9 cellular contexts compared by ENCODE assay signal in the genomic region with DNA sequence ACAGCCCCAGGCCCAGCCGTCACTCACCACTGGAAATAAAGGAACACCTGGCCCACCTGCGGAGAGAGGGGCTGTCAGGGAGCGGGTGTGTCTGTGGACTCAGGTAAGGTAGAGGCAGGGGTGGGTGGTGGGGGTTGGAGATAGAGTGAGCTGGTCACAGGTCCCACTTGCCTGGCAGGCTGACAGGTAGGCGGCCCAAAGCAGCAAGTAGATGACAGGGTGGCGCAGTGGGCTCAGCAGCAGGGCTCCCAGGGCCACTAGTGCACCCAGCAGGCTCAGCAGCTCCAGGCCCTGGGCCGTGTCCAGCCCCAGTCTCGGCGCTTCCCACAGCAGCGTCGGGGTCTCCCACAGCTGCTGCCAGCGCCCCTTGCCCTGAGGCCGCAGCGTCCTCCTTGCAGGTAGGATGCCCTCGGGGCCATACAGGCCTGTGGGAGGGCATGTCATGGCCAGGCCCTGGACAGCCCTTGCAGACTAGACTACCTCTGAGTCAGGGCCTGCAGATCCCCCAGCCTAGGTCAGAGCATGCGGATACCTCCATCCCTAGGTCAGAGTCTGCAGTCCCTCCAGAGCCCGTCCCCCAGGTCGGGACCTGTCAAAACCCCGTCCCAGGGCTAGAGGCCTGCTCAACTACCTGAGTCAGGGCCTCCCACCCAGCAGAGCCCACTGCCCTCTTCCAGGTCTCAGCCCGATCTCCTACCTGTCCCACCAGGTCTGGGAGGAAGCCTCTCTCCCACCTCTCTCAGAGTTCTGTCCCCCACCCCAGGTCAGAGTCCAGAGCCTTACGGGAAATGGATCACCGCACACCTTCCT. TPM values are rescaled to one million over a fixed set of nuclear protein-coding genes. Genes with fewer than 3 reads are reported as not detected.
DNase-seq lines count a peak whose midpoint lies in the region; ATAC-seq, FAIRE-seq and TF ChIP-seq lines count a peak whose summit lies in the region.
"Had no signal": no experiment of that assay in that cellular context is flagged by ENCODE, and none has a peak within 500 bp of the region (broad histone marks: within the 10 kb centered on the region; RNA-seq: fewer than 3 reads in every experiment).

No MANE protein-coding gene starts in this region.

- peak overlapping the region; percentile 11 for H3K27ac ChIP-seq in endothelial cell of umbilical vein (ENCODE audit: insufficient read depth, low read depth, low read length)

- intact Hi-C loops in endothelial cell of umbilical vein (cut with micrococcal nuclease) = no loop called here

- POLR2A ChIA-PET in AG04449 (lab: Yijun Ruan, JAX) (interaction anchor here (0.7 kb wide), 1 partner anchor 10 kb away, joined by 3 read pairs; no protein-coding TSS in a partner anchor), endothelial cell of umbilical vein (lab: Charles Lee) (no interaction called here)

- TF ChIP-seq POLR2A in endothelial cell of umbilical vein (IDR thresholded peaks at IDR 0.05; ENCODE audit: low read depth, low read length) = no peak

- no peak for FAIRE-seq in endothelial cell of umbilical vein (lab: Jason Lieb, UNC)
- FAIRE-seq: islet of Langerhans had no signal

- peaks cover 15% of the 10 kb centered on the region for H3K4me1 Mint-ChIP-seq in nephron progenitor cell

- TF ChIP-seq CTCF in AG04449 (IDR thresholded peaks at IDR 0.05; ENCODE audit: insufficient read depth, low read length, missing control alignments) (no peak), endothelial cell of umbilical vein (IDR thresholded peaks at IDR 0.05; ENCODE audit: extremely low read depth in 1 of 2, insufficient read depth in 1 of 2, low read depth in 1 of 2, low read length in 2 of 2) (no peak), nephron progenitor cell (IDR thresholded peaks at IDR 0.05) (no peak)

- peak overlapping the region; percentile 96 for H3K4me3 ChIP-seq in AG04449 (ENCODE audit: low read depth, low read length)
- peak overlapping the region; percentile 55 to 91 (median 63) for H3K4me3 ChIP-seq in endothelial cell of umbilical vein (replicated peaks in 1 of 3; ENCODE audit: insufficient read depth in 1 of 3, low read depth in 1 of 3, low read length in 3 of 3)

- H3K36me3 ChIP-seq in endothelial cell of umbilical vein (ENCODE audit: control insufficient read depth in 2 of 2, extremely low read depth in 1 of 2, insufficient read depth in 2 of 2, low read length in 2 of 2) = peaks cover 6 to 22% of the 10 kb centered on the region in 2 experiments

- H3K4me3 Mint-ChIP-seq in nephron progenitor cell = peak overlapping the region; percentile 95

- peaks cover 14% of the 10 kb centered on the region for H3K4me1 ChIP-seq in endothelial cell of umbilical vein (ENCODE audit: control insufficient read depth, extremely low read depth, insufficient read depth, low read length)

- peak; percentile 4 for ATAC-seq in GM21526 (IDR thresholded peaks at IDR 0.05; ENCODE audit: low FRiP score, unreplicated experiment)
- ATAC-seq in HG03196 (IDR thresholded peaks at IDR 0.05; ENCODE audit: unreplicated experiment) = no peak

- no peaks in the 10 kb centered on the region for H3K36me3 Mint-ChIP-seq in nephron progenitor cell (ENCODE audit: low read depth)

- H3K9me1 ChIP-seq in endothelial cell of umbilical vein (replicated peaks; ENCODE audit: control insufficient read depth, extremely low read depth, insufficient read depth, low read length) = no peaks in the 10 kb centered on the region

- no peaks in the 10 kb centered on the region for H3K9me3 ChIP-seq in endothelial cell of umbilical vein (replicated peaks; ENCODE audit: control insufficient read depth, insufficient read depth, low read length)

- no peaks in the 10 kb centered on the region for H4K20me1 ChIP-seq in endothelial cell of umbilical vein (replicated peaks; ENCODE audit: control insufficient read depth, extremely low read depth, insufficient read depth, low read length)

- no TSS peak for BruUV-seq in endothelial cell of umbilical vein (replicated peaks; lab: Mats Ljungman, UMichigan)

- dilution Hi-C loops in endothelial cell of umbilical vein (cut with MboI; ENCODE audit: extremely low pct_ligation_motif_present, low sequenced_read_pairs) = no loop called here

- H3K9me3 Mint-ChIP-seq in nephron progenitor cell = no peaks in the 10 kb centered on the region

- H2AFZ ChIP-seq in endothelial cell of umbilical vein (ENCODE audit: low read depth, low read length) = peak overlapping the region; percentile 93

- H3K27me3 Mint-ChIP-seq in nephron progenitor cell (ENCODE audit: low read depth, poor library complexity) = peaks cover 2% of the 10 kb centered on the region

- CTCF ChIA-PET in AG04449 (lab: Yijun Ruan, JAX) (interaction anchor here (1.0 to 1.2 kb wide), 2 partner anchors 9 to 19 kb away, joined by 3 to 5 read pairs; partner anchors contain the start of gene SCO2), endothelial cell of umbilical vein (lab: Charles Lee) (interaction anchor here (1.1 to 3.0 kb wide), 3 partner anchors 10 to 33 kb away, joined by 3 to 34 read pairs (median 26); partner anchors contain the start of gene SCO2)

- H3K27me3 ChIP-seq in endothelial cell of umbilical vein (ENCODE audit: control insufficient read depth in 2 of 2, insufficient read depth in 2 of 2, low read length in 2 of 2) = no peaks in the 10 kb centered on the region

- H3K79me2 ChIP-seq in endothelial cell of umbilical vein (ENCODE audit: control insufficient read depth, insufficient read depth, low read length) = peaks cover 30% of the 10 kb centered on the region

- H3K9ac ChIP-seq in endothelial cell of umbilical vein (replicated peaks; ENCODE audit: extremely low read depth, insufficient read depth, low read length) = peak overlapping the region; percentile 71

- peak overlapping the region; percentile 50 for H3K4me2 ChIP-seq in endothelial cell of umbilical vein (ENCODE audit: insufficient read depth, low read length)

- H3K27ac Mint-ChIP-seq in nephron progenitor cell = no peak overlapping the region

- DNase-seq in AG04449 (ENCODE audit: low read depth, low spot score) = no peak
- DNase-seq in RKO (ENCODE audit: low spot score) = peak; percentile 65
- no peak for DNase-seq in endothelial cell of umbilical vein (ENCODE audit: low read depth, low spot score)
- DNase-seq in nephron progenitor cell = no peak
- DNase-seq in pons (ENCODE audit: low spot score) = no peak
- no peak for DNase-seq in GF-D8 (lab: John Stamatoyannopoulos, UW)

TF ChIP-seq in endothelial cell of umbilical vein, 7 proteins besides CTCF, POLR2A, EP300 and RAD21:
- TF ChIP-seq JUN (IDR thresholded peaks at IDR 0.05; ENCODE audit: borderline replicate concordance, insufficient read depth, insufficient read length, low read depth) = no peak

RNA-seq across cellular contexts. Expression of gene LMF2, which starts 0.7 kb away (rescaled TPM):
- 89.7 and 94.8 TPM in 2 replicates for total RNA-seq in endothelial cell of umbilical vein
- polyA plus RNA-seq in endothelial cell of umbilical vein = 112 and 190 TPM in 2 replicates
- polyA plus RNA-seq in endothelial cell of umbilical vein (2011; cell fraction: cytosol; rRNA removed) = 37.7 and 54.9 TPM in 2 replicates
- 326 and 351 TPM in 2 replicates for polyA plus RNA-seq in endothelial cell of umbilical vein (2011; cell fraction: nucleus; rRNA removed)
- 37.1 and 49.4 TPM in 2 replicates for polyA plus RNA-seq in endothelial cell of umbilical vein (2012)
- polyA minus RNA-seq in endothelial cell of umbilical vein = 52.8 and 61.6 TPM in 2 replicates
- polyA minus RNA-seq in endothelial cell of umbilical vein (2011; cell fraction: cytosol; rRNA and poly(A)+ RNA removed) = 36.3 TPM
- 34.3 and 62.2 TPM in 2 replicates for polyA minus RNA-seq in endothelial cell of umbilical vein (2011; cell fraction: nucleus; rRNA and poly(A)+ RNA removed)

RNA-seq across cellular contexts. Expression of gene NCAPH2, which starts 1.2 kb away (rescaled TPM):
- total RNA-seq in endothelial cell of umbilical vein = 42.4 and 43.1 TPM in 2 replicates
- 34.8 and 43.2 TPM in 2 replicates for polyA plus RNA-seq in endothelial cell of umbilical vein
- polyA plus RNA-seq in endothelial cell of umbilical vein (2011; cell fraction: cytosol; rRNA removed) = 31.1 and 31.3 TPM in 2 replicates
- polyA plus RNA-seq in endothelial cell of umbilical vein (2011; cell fraction: nucleus; rRNA removed) = 80.2 and 81.0 TPM in 2 replicates
- polyA plus RNA-seq in endothelial cell of umbilical vein (2012) = 15.9 and 17.4 TPM in 2 replicates
- 19.7 and 21.4 TPM in 2 replicates for polyA minus RNA-seq in endothelial cell of umbilical vein
- polyA minus RNA-seq in endothelial cell of umbilical vein (2011; cell fraction: cytosol; rRNA and poly(A)+ RNA removed) = 76.1 TPM
- 14.0 and 15.6 TPM in 2 replicates for polyA minus RNA-seq in endothelial cell of umbilical vein (2011; cell fraction: nucleus; rRNA and poly(A)+ RNA removed)

RNA-seq across cellular contexts. Expression of gene SCO2, which starts 18.6 kb away (rescaled TPM):
- 3.2 and 3.7 TPM in 2 replicates for total RNA-seq in endothelial cell of umbilical vein
- 3.1 and 3.5 TPM in 2 replicates for polyA plus RNA-seq in endothelial cell of umbilical vein
- 1.5 and 1.8 TPM in 2 replicates for polyA plus RNA-seq in endothelial cell of umbilical vein (2011; cell fraction: cytosol; rRNA removed)
- 0.59 TPM in 1 of 2 replicates, not detected in the other for polyA plus RNA-seq in endothelial cell of umbilical vein (2011; cell fraction: nucleus; rRNA removed)
- polyA plus RNA-seq in endothelial cell of umbilical vein (2012) = 1.5 and 2.8 TPM in 2 replicates
- polyA minus RNA-seq in endothelial cell of umbilical vein = 0.38 TPM in 1 of 2 replicates, not detected in the other
- 4.9 TPM for polyA minus RNA-seq in endothelial cell of umbilical vein (2011; cell fraction: cytosol; rRNA and poly(A)+ RNA removed)
- not detected in 2 replicates for polyA minus RNA-seq in endothelial cell of umbilical vein (2011; cell fraction: nucleus; rRNA and poly(A)+ RNA removed)

RNA-seq across cellular contexts. Expression of gene MIOX, which starts 20.2 kb away (rescaled TPM):
- not detected in 2 replicates for total RNA-seq in endothelial cell of umbilical vein
- polyA plus RNA-seq in endothelial cell of umbilical vein = not detected in 2 replicates
- polyA plus RNA-seq in endothelial cell of umbilical vein (2011; cell fraction: cytosol; rRNA removed) = not detected in 2 replicates
- not detected in 2 replicates for polyA plus RNA-seq in endothelial cell of umbilical vein (2011; cell fraction: nucleus; rRNA removed)
- not detected in 2 replicates for polyA plus RNA-seq in endothelial cell of umbilical vein (2012)
- not detected in 2 replicates for polyA minus RNA-seq in endothelial cell of umbilical vein
- not detected for polyA minus RNA-seq in endothelial cell of umbilical vein (2011; cell fraction: cytosol; rRNA and poly(A)+ RNA removed)
- polyA minus RNA-seq in endothelial cell of umbilical vein (2011; cell fraction: nucleus; rRNA and poly(A)+ RNA removed) = not detected in 2 replicates

RNA-seq across cellular contexts. Expression of gene TYMP, which starts 23.0 kb away (rescaled TPM):
- total RNA-seq in endothelial cell of umbilical vein = 2.1 and 2.4 TPM in 2 replicates
- polyA plus RNA-seq in endothelial cell of umbilical vein = 2.0 and 2.9 TPM in 2 replicates
- 0.96 and 1.5 TPM in 2 replicates for polyA plus RNA-seq in endothelial cell of umbilical vein (2011; cell fraction: cytosol; rRNA removed)
- 2.6 and 2.7 TPM in 2 replicates for polyA plus RNA-seq in endothelial cell of umbilical vein (2011; cell fraction: nucleus; rRNA removed)
- polyA plus RNA-seq in endothelial cell of umbilical vein (2012) = 1.3 and 5.0 TPM in 2 replicates
- 0.49 and 1.00 TPM in 2 replicates for polyA minus RNA-seq in endothelial cell of umbilical vein
- polyA minus RNA-seq in endothelial cell of umbilical vein (2011; cell fraction: cytosol; rRNA and poly(A)+ RNA removed) = 3.4 TPM
- 0.58 TPM in 2 replicates for polyA minus RNA-seq in endothelial cell of umbilical vein (2011; cell fraction: nucleus; rRNA and poly(A)+ RNA removed)
